ENCODE assay signal across 13 cellular contexts in the genomic region with DNA sequence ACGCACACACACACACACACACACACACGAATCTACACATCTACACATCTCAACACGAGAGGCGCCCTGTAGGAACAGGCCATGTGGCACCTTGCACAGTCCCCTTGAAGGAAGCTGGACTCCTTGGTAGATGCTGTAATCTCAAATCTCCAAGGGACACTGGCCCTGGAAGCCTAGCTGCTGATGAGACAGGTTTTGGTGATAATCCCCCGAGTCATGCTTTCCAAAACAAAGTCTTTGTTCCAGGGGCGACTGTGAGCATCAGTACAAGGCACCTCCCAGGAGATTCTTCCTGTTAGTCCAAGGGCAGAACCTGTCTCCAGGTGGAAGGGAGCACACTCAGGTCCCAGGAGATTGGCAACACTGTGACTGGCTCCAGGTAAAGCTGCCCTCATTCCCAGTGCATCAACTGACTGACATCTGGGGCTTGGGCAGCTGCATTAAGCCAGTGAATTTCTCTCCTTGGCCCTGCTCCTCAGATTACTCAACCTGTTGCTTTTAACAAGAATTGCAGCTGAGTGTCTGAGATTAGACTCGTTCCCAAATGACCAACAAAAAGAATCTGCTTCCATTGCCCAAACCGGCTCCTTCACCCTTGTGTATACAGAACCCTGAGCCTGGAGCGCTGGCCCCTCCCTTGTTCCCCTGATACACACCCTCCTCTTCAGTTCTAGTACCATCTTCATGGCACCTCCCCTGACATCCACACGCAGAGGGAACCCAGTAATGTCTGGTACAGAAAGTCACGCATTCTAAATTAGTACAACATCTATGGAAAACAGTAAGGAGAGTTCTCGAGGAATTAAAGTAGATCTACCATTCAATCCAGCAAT.
"Had no signal": no experiment of that assay in that cellular context is flagged by ENCODE, and none has a peak within 500 bp of the region (broad histone marks: within the 10 kb centered on the region; RNA-seq: fewer than 3 reads in every experiment).

No MANE protein-coding gene starts in this region.

- H3K9me3 Mint-ChIP-seq: natural killer cell treated with Interleukin-12 subunit alpha and Interleukin-12 subunit beta and Interleukin-15 and Interleukin-18, amount 100 ng/mL, for 72 hours; stimulated activated naive CD8-positive, alpha-beta T cell treated with anti-CD3 and anti-CD28 coated beads, Interleukin-15, Interleukin-2, amounts not matched to agents 100 ng/mL and 50 ng/mL, for 24 hours had no signal

- H3K27me3 ChIP-seq: testis had no signal

- H3K4me3 Mint-ChIP-seq: activated naive CD8-positive, alpha-beta T cell; natural killer cell treated with Interleukin-12 subunit alpha and Interleukin-12 subunit beta and Interleukin-15 and Interleukin-18, amount 100 ng/mL, for 72 hours; stimulated activated naive CD8-positive, alpha-beta T cell treated with anti-CD3 and anti-CD28 coated beads, Interleukin-15, Interleukin-2, amounts not matched to agents 100 ng/mL and 50 ng/mL, for 24 hours had no signal

- DNase-seq: activated gamma-delta T cell; activated T-cell treated with anti-CD3 and anti-CD28 coated beads, Interleukin-2, amount 50 U/mL, for 1 hour; head of caudate nucleus; left cardiac atrium; psoas muscle; stimulated activated CD4-positive, alpha-beta T cell treated with anti-CD3 and anti-CD28 coated beads, Interleukin-15, amount 100 ng/mL, for 24 hours; stimulated activated CD4-positive, alpha-beta T cell treated with anti-CD3 and anti-CD28 coated beads, Interleukin-4, amount 100 ng/mL, for 24 hours; T-helper 2 cell; testis had no signal

- ATAC-seq: esophagus mucosa; natural killer cell treated with Interleukin-12 subunit alpha and Interleukin-12 subunit beta and Interleukin-15 and Interleukin-18, amount 100 ng/mL, for 72 hours had no signal

- H3K36me3 Mint-ChIP-seq: natural killer cell treated with Interleukin-12 subunit alpha and Interleukin-12 subunit beta and Interleukin-15 and Interleukin-18, amount 100 ng/mL, for 72 hours had no signal

- H3K27ac Mint-ChIP-seq: activated naive CD8-positive, alpha-beta T cell; natural killer cell treated with Interleukin-12 subunit alpha and Interleukin-12 subunit beta and Interleukin-15 and Interleukin-18, amount 100 ng/mL, for 72 hours; stimulated activated naive CD8-positive, alpha-beta T cell treated with anti-CD3 and anti-CD28 coated beads, Interleukin-15, Interleukin-2, amounts not matched to agents 100 ng/mL and 50 ng/mL, for 24 hours had no signal

- H3K9me3 ChIP-seq: psoas muscle, testis had no signal

- H3K4me1 ChIP-seq: psoas muscle had no signal

- H3K27ac ChIP-seq: psoas muscle, testis had no signal

- H3K4me3 ChIP-seq: psoas muscle, testis had no signal
